22 cellular contexts compared by ENCODE assay signal in the genomic region with DNA sequence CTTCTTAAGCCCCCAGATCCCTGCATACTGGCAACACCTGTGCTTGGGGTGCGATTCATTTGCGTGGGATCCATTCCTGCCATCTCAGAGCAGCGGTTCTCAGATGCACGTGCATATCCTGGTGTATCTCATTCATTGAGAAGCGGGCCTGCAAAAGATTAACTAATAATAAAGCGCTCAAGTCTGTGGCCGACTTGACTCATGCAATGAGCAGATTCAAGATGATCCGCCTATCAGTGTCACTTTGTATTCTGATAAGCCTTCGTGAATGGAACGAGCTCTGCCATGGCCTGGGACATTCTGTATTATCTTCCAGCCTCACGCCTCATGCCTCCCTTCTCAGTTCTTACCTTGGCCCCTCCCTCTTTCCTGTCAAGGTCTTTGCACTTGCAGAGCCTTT. TPM values are rescaled to one million over a fixed set of nuclear protein-coding genes. Genes with fewer than 3 reads are reported as not detected.
"Had no signal": no experiment of that assay in that cellular context is flagged by ENCODE, and none has a peak within 500 bp of the region (broad histone marks: within the 10 kb centered on the region; RNA-seq: fewer than 3 reads in every experiment).

No MANE protein-coding gene starts in this region.

- H3K27ac Mint-ChIP-seq: natural killer cell treated with Interleukin-12 subunit alpha and Interleukin-12 subunit beta and Interleukin-15 and Interleukin-18, amount 100 ng/mL, for 72 hours; neural progenitor cell; stimulated activated effector memory CD8-positive, alpha-beta T cell treated with anti-CD3 and anti-CD28 coated beads, Interleukin-12 subunit alpha, Interleukin-12 subunit beta, amount 100 ng/mL, for 72 hours had no signal

- H3K27ac ChIP-seq: coronary artery, heart left ventricle, neural progenitor cell, ovary, suprapubic skin, tibial artery, upper lobe of left lung, uterus had no signal

- DNase-seq: effector CD4-positive, alpha-beta T cell; hypothalamus; mammary epithelial cell; stimulated activated CD4-positive, alpha-beta T cell treated with anti-CD3 and anti-CD28 coated beads, Interleukin-4, amount 100 ng/mL, for 1 hour; stimulated activated CD8-positive, alpha-beta memory T cell treated with anti-CD3 and anti-CD28 coated beads, Interleukin-4, amount 100 ng/mL, for 48 hours; stimulated activated naive CD8-positive, alpha-beta T cell treated with anti-CD3 and anti-CD28 coated beads, Interleukin-15, Interleukin-2, amounts not matched to agents 100 U/mL and 50 U/mL, for 24 hours; tibial artery; upper lobe of left lung; uterus had no signal

- H3K4me3 Mint-ChIP-seq: natural killer cell treated with Interleukin-12 subunit alpha and Interleukin-12 subunit beta and Interleukin-15 and Interleukin-18, amount 100 ng/mL, for 72 hours; neural progenitor cell; stimulated activated effector memory CD8-positive, alpha-beta T cell treated with anti-CD3 and anti-CD28 coated beads, Interleukin-12 subunit alpha, Interleukin-12 subunit beta, amount 100 ng/mL, for 72 hours had no signal

- H3K4me3 ChIP-seq: coronary artery, heart left ventricle, neural progenitor cell, ovary, suprapubic skin, tibial artery, upper lobe of left lung, uterus had no signal

- H3K9me3 Mint-ChIP-seq: natural killer cell treated with Interleukin-12 subunit alpha and Interleukin-12 subunit beta and Interleukin-15 and Interleukin-18, amount 100 ng/mL, for 72 hours; neural progenitor cell; stimulated activated effector memory CD8-positive, alpha-beta T cell treated with anti-CD3 and anti-CD28 coated beads, Interleukin-12 subunit alpha, Interleukin-12 subunit beta, amount 100 ng/mL, for 72 hours had no signal

- FAIRE-seq: frontal cortex, islet of Langerhans had no signal

- H3K4me1 ChIP-seq: uterus had no signal

- H3K4me1 Mint-ChIP-seq: stimulated activated effector memory CD8-positive, alpha-beta T cell treated with anti-CD3 and anti-CD28 coated beads, Interleukin-12 subunit alpha, Interleukin-12 subunit beta, amount 100 ng/mL, for 72 hours had no signal

- H3K36me3 Mint-ChIP-seq: natural killer cell treated with Interleukin-12 subunit alpha and Interleukin-12 subunit beta and Interleukin-15 and Interleukin-18, amount 100 ng/mL, for 72 hours; stimulated activated effector memory CD8-positive, alpha-beta T cell treated with anti-CD3 and anti-CD28 coated beads, Interleukin-12 subunit alpha, Interleukin-12 subunit beta, amount 100 ng/mL, for 72 hours had no signal

- ATAC-seq: esophagus mucosa; heart left ventricle; left lobe of liver; natural killer cell treated with Interleukin-12 subunit alpha and Interleukin-12 subunit beta and Interleukin-15 and Interleukin-18, amount 100 ng/mL, for 72 hours; right cardiac atrium; stimulated activated effector memory CD8-positive, alpha-beta T cell treated with anti-CD3 and anti-CD28 coated beads, Interleukin-12 subunit alpha, Interleukin-12 subunit beta, amount 100 ng/mL, for 72 hours; stimulated activated naive CD8-positive, alpha-beta T cell treated with anti-CD3 and anti-CD28 coated beads, Interleukin-15, Interleukin-2, amounts not matched to agents 100 U/mL and 50 U/mL, for 24 hours had no signal

- H3K9ac ChIP-seq: neural progenitor cell had no signal

- H3K27me3 ChIP-seq: heart left ventricle, neural progenitor cell, ovary, suprapubic skin, tibial artery, upper lobe of left lung, uterus had no signal

- H3K36me3 ChIP-seq: neural progenitor cell, ovary, suprapubic skin, upper lobe of left lung, uterus had no signal

- H3K9me3 ChIP-seq: heart left ventricle, ovary, suprapubic skin, tibial artery, upper lobe of left lung, uterus had no signal

RNA-seq across cellular contexts. Expression of a gene that starts 22.3 kb away (rescaled TPM):
- total RNA-seq: left lobe of liver; natural killer cell treated with Interleukin-12 subunit alpha and Interleukin-12 subunit beta and Interleukin-15 and Interleukin-18, amount 100 ng/mL, for 72 hours had no signal

RNA-seq across cellular contexts. Expression of a gene that starts 35.7 kb away (rescaled TPM):
- total RNA-seq: fibroblast of lung had no signal
